Comparison of ENCODE assay signal across 8 cellular contexts in the genomic region with DNA sequence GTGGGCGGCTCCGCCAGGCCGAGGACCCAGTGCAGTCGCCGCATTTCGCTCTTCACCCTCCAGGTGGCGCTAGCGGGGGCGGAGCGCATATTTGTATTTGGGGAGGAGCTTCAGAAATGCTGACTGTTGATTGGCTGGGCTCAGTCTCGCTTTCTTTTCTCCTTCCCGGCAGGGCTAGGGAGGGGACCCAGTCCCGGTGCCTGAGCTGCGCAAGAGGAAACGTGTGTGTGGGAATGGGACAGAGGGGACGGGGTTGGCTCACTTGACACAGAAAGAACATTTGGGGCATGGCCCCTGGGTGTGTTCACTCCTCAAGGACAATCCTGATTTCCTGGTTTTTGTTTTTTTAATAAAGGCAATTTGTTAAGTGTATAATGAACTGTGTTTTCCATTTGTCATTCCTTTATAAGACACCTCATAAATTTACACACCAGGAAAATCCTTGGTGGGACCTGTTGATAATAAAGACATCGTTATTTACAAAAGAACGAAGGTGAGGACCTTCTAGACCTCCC. TPM values are rescaled to one million over a fixed set of nuclear protein-coding genes. Genes with fewer than 3 reads are reported as not detected.
DNase-seq lines count a peak whose midpoint lies in the region; ATAC-seq, FAIRE-seq and TF ChIP-seq lines count a peak whose summit lies in the region.

No MANE protein-coding gene starts in this region.

- no peaks in the 10 kb centered on the region for H3K9me3 ChIP-seq in kidney (ENCODE audit: control insufficient read depth in 1 of 2, low read length in 2 of 2)

- no peaks in the 10 kb centered on the region for H3K9me3 Mint-ChIP-seq in central memory CD8-positive, alpha-beta T cell

- peak; percentile 90 for TF ChIP-seq POLR2A in GM18951 (IDR thresholded peaks at IDR 0.05; ENCODE audit: extremely low read depth, insufficient read depth, insufficient read length)

- peak overlapping the region; percentile 74 to 82 for H3K27ac ChIP-seq in kidney (ENCODE audit: low read depth in 2 of 2, low read length in 2 of 2)

- in situ Hi-C loops in GM18951 (cut with MboI; ENCODE audit: low sequenced_read_pairs, unreplicated experiment) = no loop called here

- H3K9ac ChIP-seq in kidney (ENCODE audit: low read length in 2 of 2) = peak overlapping the region; percentile 57 to 72

- no peaks in the 10 kb centered on the region for H3K36me3 ChIP-seq in kidney (ENCODE audit: control insufficient read depth in 1 of 2, insufficient read depth in 2 of 2, low read length in 2 of 2)

- peaks cover 14% of the 10 kb centered on the region for H3K36me3 Mint-ChIP-seq in central memory CD8-positive, alpha-beta T cell (ENCODE audit: insufficient read depth)

- TF ChIP-seq CTCF in AG09309 (IDR thresholded peaks at IDR 0.05; ENCODE audit: control insufficient read depth, insufficient read depth, low read depth, low read length, missing control alignments) (peak; percentile 95), kidney (IDR thresholded peaks at IDR 0.05; ENCODE audit: borderline replicate concordance, extremely low read depth, insufficient read depth) (peak; percentile 95)

- H3K27me3 Mint-ChIP-seq in central memory CD8-positive, alpha-beta T cell = no peaks in the 10 kb centered on the region

- intact Hi-C loops in kidney (cut with DNase I) = no loop called here

- FAIRE-seq in kidney (lab: Jason Lieb, UNC) = peak; percentile 97

- peaks cover 5 to 10% of the 10 kb centered on the region in 2 donors for H3K4me1 ChIP-seq in kidney (ENCODE audit: control insufficient read depth in 1 of 2, insufficient read depth in 1 of 2, low read depth in 1 of 2, low read length in 2 of 2)

- H3K4me1 Mint-ChIP-seq in central memory CD8-positive, alpha-beta T cell = peaks cover 25% of the 10 kb centered on the region

- peak overlapping the region; percentile 92 for H3K4me3 Mint-ChIP-seq in central memory CD8-positive, alpha-beta T cell

- DNase-seq in AG09309 (ENCODE audit: low read depth) = peak; percentile 59
- DNase-seq in NCI-H2227 treated with DMSO at 0.1 percent for 48 hours (lab: John Stamatoyannopoulos, UW) = peak; percentile 96
- peak; percentile 84 to 97 (median 90) for DNase-seq in activated CD4-positive, CD25-positive, alpha-beta regulatory T cell (lab: John Stamatoyannopoulos, UW)
- DNase-seq in central memory CD8-positive, alpha-beta T cell (ENCODE audit: low spot score in 2 of 2) = peak; percentile 92 to 99
- DNase-seq in kidney = peak; percentile 95
- peak; percentile 92 to 93 for DNase-seq in stimulated activated CD4-positive, alpha-beta T cell treated with anti-CD3 and anti-CD28 coated beads, Interleukin-15, amount 100 ng/mL, for 1 hour (ENCODE audit: low read depth in 1 of 2, low spot score in 1 of 2)

- peak; percentile 81 for ATAC-seq in HG03159 (IDR thresholded peaks at IDR 0.05; ENCODE audit: unreplicated experiment)
- peak; percentile 92 for ATAC-seq in central memory CD8-positive, alpha-beta T cell (replicated peaks; ENCODE audit: extremely low read depth, poor library complexity, severe bottlenecking)

- H3K4me3 ChIP-seq in AG09309 (ENCODE audit: control insufficient read depth, low read depth, low read length) (peak overlapping the region; percentile 47), kidney (ENCODE audit: low read length in 2 of 2) (peak overlapping the region; percentile 72 to 77)

- H3K27ac Mint-ChIP-seq in central memory CD8-positive, alpha-beta T cell (ENCODE audit: low read depth) = peak overlapping the region; percentile 96

RNA-seq across cellular contexts. Expression of gene DNMT3A, which starts 20.4 kb away (rescaled TPM):
- 31.4 TPM for total RNA-seq in kidney
- 6.5 TPM for polyA plus RNA-seq in kidney (ENCODE audit: insufficient read depth, low read depth, low replicate concordance)

Comparison
In these comparisons a context has a peak if more than half of its experiments do, and no peak if none do; other contexts are left out.
1. Peak in every context shown above with its lines: DNase-seq, ATAC-seq, H3K4me3 ChIP-seq and H3K27ac ChIP-seq.